In genomic region chr12:57632898-57633825, GRCh38 we compare ENCODE assay signal across 1 cellular context.
TF ChIP-seq lines count a peak whose summit lies in the region.

Gene B4GALNT1, minus strand, starts transcription at chr12:57633201. Its CDS starts 1,069 bp downstream, at chr12:57632132.

TF ChIP-seq in HepG2, 621 proteins besides CTCF, POLR2A, EP300 and RAD21 (continued from another document and continues in another):
- TF ChIP-seq, protein P1, sequence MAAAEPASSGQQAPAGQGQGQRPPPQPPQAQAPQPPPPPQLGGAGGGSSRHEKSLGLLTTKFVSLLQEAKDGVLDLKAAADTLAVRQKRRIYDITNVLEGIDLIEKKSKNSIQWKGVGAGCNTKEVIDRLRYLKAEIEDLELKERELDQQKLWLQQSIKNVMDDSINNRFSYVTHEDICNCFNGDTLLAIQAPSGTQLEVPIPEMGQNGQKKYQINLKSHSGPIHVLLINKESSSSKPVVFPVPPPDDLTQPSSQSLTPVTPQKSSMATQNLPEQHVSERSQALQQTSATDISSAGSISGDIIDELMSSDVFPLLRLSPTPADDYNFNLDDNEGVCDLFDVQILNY (CRISPR knock-in tag; conservative IDR thresholded peaks at IDR 0.05): 0 out of 2 replicates have a peak, but pooled peaks have one; percentile 39
- TF ChIP-seq ZNF761 (CRISPR knock-in tag; conservative IDR thresholded peaks at IDR 0.05) (0 out of 2 replicates have a peak, but pooled peaks have one; percentile 41), FLYWCH1 (CRISPR knock-in tag; IDR thresholded peaks at IDR 0.05) (no peak), ZNF343 (CRISPR knock-in tag; IDR thresholded peaks at IDR 0.05) (no peak), PATZ1 (CRISPR knock-in tag; IDR thresholded peaks at IDR 0.05) (peak; percentile 70; the same call in 1 of the 2 replicates), HNF1B (CRISPR knock-in tag; IDR thresholded peaks at IDR 0.05) (peak; percentile 59; the same call in 1 of the 2 replicates), MEIS2 (CRISPR knock-in tag; IDR thresholded peaks at IDR 0.05) (peak; percentile 39; the same call in 1 of the 2 replicates), ZNF337 (CRISPR knock-in tag; IDR thresholded peaks at IDR 0.05; ENCODE audit: borderline replicate concordance, low read depth) (no peak), ZNF777 (CRISPR knock-in tag; IDR thresholded peaks at IDR 0.05) (peak; percentile 58), ZIK1 (CRISPR knock-in tag; IDR thresholded peaks at IDR 0.05; ENCODE audit: borderline replicate concordance, low read depth) (no peak), ZMYM4 (CRISPR knock-in tag; IDR thresholded peaks at IDR 0.05) (peak; percentile 57; the same call in 1 of the 2 replicates), ZNF558 (CRISPR knock-in tag; IDR thresholded peaks at IDR 0.05; ENCODE audit: borderline replicate concordance) (no peak), NONO (IDR thresholded peaks at IDR 0.05) (no peak), NONO (CRISPR knock-in tag; conservative IDR thresholded peaks at IDR 0.05) (peak; percentile 58; the same call in 1 of the 2 replicates), BORCS8-MEF2B (CRISPR knock-in tag; IDR thresholded peaks at IDR 0.05) (peak; percentile 67; the same call in 1 of the 2 replicates), DMAP1 (CRISPR knock-in tag; IDR thresholded peaks at IDR 0.05) (0 out of 2 replicates have a peak, but pooled peaks have one; percentile 28), REPIN1 (CRISPR knock-in tag; IDR thresholded peaks at IDR 0.05; ENCODE audit: borderline replicate concordance, low read depth) (no peak; the same call in 1 of the 2 replicates), SIX4 (CRISPR knock-in tag; IDR thresholded peaks at IDR 0.05) (0 out of 2 replicates have a peak, but pooled peaks have one; percentile 22), ZNF12 (CRISPR knock-in tag; IDR thresholded peaks at IDR 0.05) (peak; percentile 69; the same call in 1 of the 2 replicates), ZNF782 (CRISPR knock-in tag; IDR thresholded peaks at IDR 0.05; ENCODE audit: borderline replicate concordance) (0 out of 2 replicates have a peak, but pooled peaks have one; percentile 42), PPARG (CRISPR knock-in tag; conservative IDR thresholded peaks at IDR 0.05) (0 out of 2 replicates have a peak, but pooled peaks have one; percentile 16), CBFB (CRISPR knock-in tag; IDR thresholded peaks at IDR 0.05) (peak; percentile 66; the same call in 1 of the 2 replicates), BCL6 (CRISPR knock-in tag; IDR thresholded peaks at IDR 0.05) (0 out of 2 replicates have a peak, but pooled peaks have one; percentile 28), MXD3 (CRISPR knock-in tag; IDR thresholded peaks at IDR 0.05) (peak; percentile 55; the same call in 1 of the 2 replicates), KDM2A (CRISPR knock-in tag; IDR thresholded peaks at IDR 0.05; ENCODE audit: borderline replicate concordance, low read depth) (peak; percentile 86), KLF6 (CRISPR knock-in tag; IDR thresholded peaks at IDR 0.05) (peak; percentile 36; the same call in 1 of the 2 replicates), ZNF160 (CRISPR knock-in tag; IDR thresholded peaks at IDR 0.05) (peak; percentile 64), POGZ (CRISPR knock-in tag; IDR thresholded peaks at IDR 0.05) (no peak; the same call in 1 of the 2 replicates), SATB2 (CRISPR knock-in tag; IDR thresholded peaks at IDR 0.05) (0 out of 2 replicates have a peak, but pooled peaks have one; percentile 28), GATAD1 (CRISPR knock-in tag; IDR thresholded peaks at IDR 0.05) (peak; percentile 33; the same call in 1 of the 2 replicates), ZNF589 (CRISPR knock-in tag; conservative IDR thresholded peaks at IDR 0.05) (peak; percentile 79; the same call in 1 of the 2 replicates), ZNF563 (CRISPR knock-in tag; IDR thresholded peaks at IDR 0.05) (peak; percentile 97), ZNF550 (CRISPR knock-in tag; IDR thresholded peaks at IDR 0.05; ENCODE audit: borderline replicate concordance) (no peak), NR2F1 (CRISPR knock-in tag; IDR thresholded peaks at IDR 0.05) (0 out of 4 replicates have a peak, but pooled peaks of 1 of the 2 experiments have one; percentile 33), ZNF775 (CRISPR knock-in tag; IDR thresholded peaks at IDR 0.05; ENCODE audit: borderline replicate concordance) (no peak), THAP11 (CRISPR knock-in tag; IDR thresholded peaks at IDR 0.05) (peak; percentile 61), PHF20 (CRISPR knock-in tag; IDR thresholded peaks at IDR 0.05) (0 out of 2 replicates have a peak, but pooled peaks have one; percentile 11), ZNF614 (CRISPR knock-in tag; IDR thresholded peaks at IDR 0.05; ENCODE audit: borderline replicate concordance) (peak; percentile 21; the same call in 1 of the 2 replicates), AKAP8 (CRISPR knock-in tag; IDR thresholded peaks at IDR 0.05) (0 out of 2 replicates have a peak, but pooled peaks have one; percentile 27), AGO2 (optimal IDR thresholded peaks at IDR 0.05; ENCODE audit: low read depth, low read length) (no peak), ZNF710 (CRISPR knock-in tag; IDR thresholded peaks at IDR 0.05; ENCODE audit: borderline replicate concordance) (no peak), RFXANK (CRISPR knock-in tag; IDR thresholded peaks at IDR 0.05) (no peak), TSC22D2 (CRISPR knock-in tag; IDR thresholded peaks at IDR 0.05; ENCODE audit: borderline replicate concordance) (0 out of 2 replicates have a peak, but pooled peaks have one; percentile 24), ZNF281 (CRISPR knock-in tag; IDR thresholded peaks at IDR 0.05; ENCODE audit: borderline replicate concordance) (no peak)
- TF ChIP-seq, protein P2, sequence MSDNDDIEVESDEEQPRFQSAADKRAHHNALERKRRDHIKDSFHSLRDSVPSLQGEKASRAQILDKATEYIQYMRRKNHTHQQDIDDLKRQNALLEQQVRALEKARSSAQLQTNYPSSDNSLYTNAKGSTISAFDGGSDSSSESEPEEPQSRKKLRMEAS (IDR thresholded peaks at IDR 0.05): peak; percentile 88
- TF ChIP-seq, protein P3, sequence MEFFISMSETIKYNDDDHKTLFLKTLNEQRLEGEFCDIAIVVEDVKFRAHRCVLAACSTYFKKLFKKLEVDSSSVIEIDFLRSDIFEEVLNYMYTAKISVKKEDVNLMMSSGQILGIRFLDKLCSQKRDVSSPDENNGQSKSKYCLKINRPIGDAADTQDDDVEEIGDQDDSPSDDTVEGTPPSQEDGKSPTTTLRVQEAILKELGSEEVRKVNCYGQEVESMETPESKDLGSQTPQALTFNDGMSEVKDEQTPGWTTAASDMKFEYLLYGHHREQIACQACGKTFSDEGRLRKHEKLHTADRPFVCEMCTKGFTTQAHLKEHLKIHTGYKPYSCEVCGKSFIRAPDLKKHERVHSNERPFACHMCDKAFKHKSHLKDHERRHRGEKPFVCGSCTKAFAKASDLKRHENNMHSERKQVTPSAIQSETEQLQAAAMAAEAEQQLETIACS (CRISPR knock-in tag; IDR thresholded peaks at IDR 0.05): 0 out of 2 replicates have a peak, but pooled peaks have one; percentile 27
- TF ChIP-seq, protein P4, sequence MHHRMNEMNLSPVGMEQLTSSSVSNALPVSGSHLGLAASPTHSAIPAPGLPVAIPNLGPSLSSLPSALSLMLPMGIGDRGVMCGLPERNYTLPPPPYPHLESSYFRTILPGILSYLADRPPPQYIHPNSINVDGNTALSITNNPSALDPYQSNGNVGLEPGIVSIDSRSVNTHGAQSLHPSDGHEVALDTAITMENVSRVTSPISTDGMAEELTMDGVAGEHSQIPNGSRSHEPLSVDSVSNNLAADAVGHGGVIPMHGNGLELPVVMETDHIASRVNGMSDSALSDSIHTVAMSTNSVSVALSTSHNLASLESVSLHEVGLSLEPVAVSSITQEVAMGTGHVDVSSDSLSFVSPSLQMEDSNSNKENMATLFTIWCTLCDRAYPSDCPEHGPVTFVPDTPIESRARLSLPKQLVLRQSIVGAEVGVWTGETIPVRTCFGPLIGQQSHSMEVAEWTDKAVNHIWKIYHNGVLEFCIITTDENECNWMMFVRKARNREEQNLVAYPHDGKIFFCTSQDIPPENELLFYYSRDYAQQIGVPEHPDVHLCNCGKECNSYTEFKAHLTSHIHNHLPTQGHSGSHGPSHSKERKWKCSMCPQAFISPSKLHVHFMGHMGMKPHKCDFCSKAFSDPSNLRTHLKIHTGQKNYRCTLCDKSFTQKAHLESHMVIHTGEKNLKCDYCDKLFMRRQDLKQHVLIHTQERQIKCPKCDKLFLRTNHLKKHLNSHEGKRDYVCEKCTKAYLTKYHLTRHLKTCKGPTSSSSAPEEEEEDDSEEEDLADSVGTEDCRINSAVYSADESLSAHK (CRISPR knock-in tag; IDR thresholded peaks at IDR 0.05; ENCODE audit: borderline replicate concordance): no peak
- TF ChIP-seq, protein P5, sequence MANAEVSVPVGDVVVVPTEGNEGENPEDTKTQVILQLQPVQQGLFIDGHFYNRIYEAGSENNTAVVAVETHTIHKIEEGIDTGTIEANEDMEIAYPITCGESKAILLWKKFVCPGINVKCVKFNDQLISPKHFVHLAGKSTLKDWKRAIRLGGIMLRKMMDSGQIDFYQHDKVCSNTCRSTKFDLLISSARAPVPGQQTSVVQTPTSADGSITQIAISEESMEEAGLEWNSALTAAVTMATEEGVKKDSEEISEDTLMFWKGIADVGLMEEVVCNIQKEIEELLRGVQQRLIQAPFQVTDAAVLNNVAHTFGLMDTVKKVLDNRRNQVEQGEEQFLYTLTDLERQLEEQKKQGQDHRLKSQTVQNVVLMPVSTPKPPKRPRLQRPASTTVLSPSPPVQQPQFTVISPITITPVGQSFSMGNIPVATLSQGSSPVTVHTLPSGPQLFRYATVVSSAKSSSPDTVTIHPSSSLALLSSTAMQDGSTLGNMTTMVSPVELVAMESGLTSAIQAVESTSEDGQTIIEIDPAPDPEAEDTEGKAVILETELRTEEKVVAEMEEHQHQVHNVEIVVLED (CRISPR knock-in tag; IDR thresholded peaks at IDR 0.05; ENCODE audit: borderline replicate concordance): peak; percentile 43; the same call in 1 of the 2 replicates
